Comparison of ENCODE assay signal across 1 cellular context in genomic region chr17:72167593-72167992, GRCh38.
TF ChIP-seq lines count a peak whose summit lies in the region.

No MANE protein-coding gene starts in this region.

TF ChIP-seq in GM23338, 12 proteins besides CTCF, POLR2A, EP300 and RAD21 (continued from another document):
- TF ChIP-seq REST (IDR thresholded peaks at IDR 0.05; ENCODE audit: unreplicated experiment) (no peak), POLR2AphosphoS5 (IDR thresholded peaks at IDR 0.05; ENCODE audit: low read depth) (no peak), ZNF462 (CRISPR knock-in tag; IDR thresholded peaks at IDR 0.05) (no peak), JUNB (IDR thresholded peaks at IDR 0.05; ENCODE audit: unreplicated experiment) (no peak), ZNF331 (CRISPR knock-in tag; IDR thresholded peaks at IDR 0.05; ENCODE audit: low read depth) (no peak), ZNF114 (CRISPR knock-in tag; IDR thresholded peaks at IDR 0.05) (no peak), EZH2 (IDR thresholded peaks at IDR 0.05; ENCODE audit: low read depth, unreplicated experiment) (no peak), CREB1 (CRISPR knock-in tag; IDR thresholded peaks at IDR 0.05; ENCODE audit: low read depth) (no peak), STAT1 (IDR thresholded peaks at IDR 0.05; ENCODE audit: unreplicated experiment) (no peak)
- TF ChIP-seq, protein P1, sequence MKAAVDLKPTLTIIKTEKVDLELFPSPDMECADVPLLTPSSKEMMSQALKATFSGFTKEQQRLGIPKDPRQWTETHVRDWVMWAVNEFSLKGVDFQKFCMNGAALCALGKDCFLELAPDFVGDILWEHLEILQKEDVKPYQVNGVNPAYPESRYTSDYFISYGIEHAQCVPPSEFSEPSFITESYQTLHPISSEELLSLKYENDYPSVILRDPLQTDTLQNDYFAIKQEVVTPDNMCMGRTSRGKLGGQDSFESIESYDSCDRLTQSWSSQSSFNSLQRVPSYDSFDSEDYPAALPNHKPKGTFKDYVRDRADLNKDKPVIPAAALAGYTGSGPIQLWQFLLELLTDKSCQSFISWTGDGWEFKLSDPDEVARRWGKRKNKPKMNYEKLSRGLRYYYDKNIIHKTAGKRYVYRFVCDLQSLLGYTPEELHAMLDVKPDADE (IDR thresholded peaks at IDR 0.05), result no peak
